ENCODE assay signal across 22 cellular contexts in the genomic region with DNA sequence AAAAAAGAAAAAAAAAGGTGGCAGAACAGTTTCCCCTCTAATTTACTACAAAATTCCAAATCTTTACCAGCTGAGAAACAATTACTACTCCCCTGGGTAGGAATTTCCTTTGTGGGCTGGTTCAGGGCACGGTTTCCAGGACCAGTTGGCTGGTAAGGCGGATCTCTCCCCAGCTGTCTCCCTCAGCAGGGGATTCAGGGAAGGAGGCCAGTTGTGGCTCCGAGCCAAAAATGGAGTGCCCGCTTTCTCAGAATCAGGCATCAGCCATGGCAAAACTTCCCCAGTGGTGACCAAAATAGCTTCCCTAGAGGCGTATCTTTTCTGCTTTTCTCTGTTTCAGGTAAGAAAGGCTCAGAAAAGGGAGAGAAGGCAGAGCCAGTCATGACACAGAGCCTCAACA.
A peak's percentile ranks its signal among the peaks of the same experiment; 100 is the strongest.
DNase-seq lines count a peak whose midpoint lies in the region; ATAC-seq and TF ChIP-seq lines count a peak whose summit lies in the region.
"Had no signal": no experiment of that assay in that cellular context is flagged by ENCODE, and none has a peak within 500 bp of the region (broad histone marks: within the 10 kb centered on the region; RNA-seq: fewer than 3 reads in every experiment).

No MANE protein-coding gene starts in this region.

- H3K27me3 ChIP-seq in heart right ventricle (peaks cover 0 to 12% (median 0%) of the 10 kb centered on the region in 7 donors), thyroid gland (no peaks in the 10 kb centered on the region)
- H3K27me3 ChIP-seq: tibial nerve had no signal

- intact Hi-C loops in heart right ventricle (cut with DNase I) (no loop called here), Right ventricle myocardium superior (cut with DNase I) (no loop called here), head of caudate nucleus (cut with DNase I) (no loop called here), thyroid gland (cut with DNase I) (no loop called here)

- no peak overlapping the region for H3K27ac ChIP-seq in heart right ventricle
- H3K27ac ChIP-seq in thyroid gland = no peak overlapping the region
- H3K27ac ChIP-seq: prostate gland, tibial nerve had no signal

- peaks cover 0 to 4% (median 0%) of the 10 kb centered on the region in 11 donors for H3K9me3 ChIP-seq in heart right ventricle
- H3K9me3 ChIP-seq in thyroid gland = no peaks in the 10 kb centered on the region
- H3K9me3 ChIP-seq: prostate gland, tibial nerve had no signal

- H3K4me1 ChIP-seq in heart right ventricle (no peaks in the 10 kb centered on the region), thyroid gland (peaks cover 0 to 6% of the 10 kb centered on the region in 2 donors)
- H3K4me1 ChIP-seq: prostate gland, tibial nerve had no signal

- H3K4me3 ChIP-seq in heart right ventricle = no peak overlapping the region
- no peak overlapping the region for H3K4me3 ChIP-seq in thyroid gland (replicated peaks in 1 of 3)
- H3K4me3 ChIP-seq: prostate gland, tibial nerve had no signal

- ATAC-seq in heart right ventricle = no peak
- no peak for ATAC-seq in Right ventricle myocardium superior (ENCODE audit: poor library complexity)
- ATAC-seq: CD8-positive, alpha-beta T cell; effector memory CD8-positive, alpha-beta T cell; natural killer cell treated with Interleukin-12 subunit alpha and Interleukin-12 subunit beta and Interleukin-15 and Interleukin-18, amount 100 ng/mL, for 72 hours; PC-3 had no signal

- TF ChIP-seq CTCF in heart right ventricle (IDR thresholded peaks at IDR 0.05) (no peak), thyroid gland (IDR thresholded peaks at IDR 0.05) (no peak)

- 41 to 61% methylated on average over 5 of the region's 5 CpGs for WGBS in heart right ventricle, 2 donors
- 36 to 41% methylated on average over 5 of the region's 5 CpGs for WGBS in thyroid gland, 2 donors

- DNase-seq in heart right ventricle (peak; percentile 11 to 15), Right ventricle myocardium superior (no peak), NCI-H1105 treated with DMSO at 0.1 percent for 48 hours (lab: John Stamatoyannopoulos, UW) (peak; percentile 39), head of caudate nucleus (peak in 35 of 42 donors; percentile 6 to 63 (median 27)), thyroid gland (peak; percentile 72 to 79), NCI-H2029 treated with DMSO at 0.1 percent for 48 hours (lab: John Stamatoyannopoulos, UW) (no peak), D341Med (ENCODE audit: low spot score) (no peak)
- no peak for DNase-seq in activated T-cell treated with anti-CD3 and anti-CD28 coated beads, Interleukin-2, amount 50 U/mL, for 48 hours
- DNase-seq: activated CD4-positive, alpha-beta T cell treated with anti-CD3 and anti-CD28 coated beads, Interleukin-2, amount 50 U/mL, for 1 hour; activated naive CD8-positive, alpha-beta T cell treated with anti-CD3 and anti-CD28 coated beads for 36 hours; CD8-positive, alpha-beta T cell; DMS79 treated with DMSO at 0.1 percent for 48 hours; effector memory CD8-positive, alpha-beta T cell; NCI-H1436 treated with DMSO at 0.1 percent for 48 hours; NCI-H774; PC-3; SHP77 treated with DMSO at 0.1 percent for 48 hours; small intestine; stimulated activated CD4-positive, alpha-beta T cell treated with anti-CD3 and anti-CD28 coated beads, Interleukin-4, amount 100 ng/mL, for 1 hour had no signal

- H3K36me3 ChIP-seq in heart right ventricle (no peaks in the 10 kb centered on the region), thyroid gland (no peaks in the 10 kb centered on the region)
- H3K36me3 ChIP-seq: prostate gland, tibial nerve had no signal

- no peak for TF ChIP-seq POLR2A in thyroid gland (IDR thresholded peaks at IDR 0.05)

Comparison
In these comparisons a context has a peak if more than half of its experiments do, and no peak if none do; other contexts are left out.
1. DNase-seq: peak in heart right ventricle (2 of 2), NCI-H1105 treated with DMSO at 0.1 percent for 48 hours (single experiment), head of caudate nucleus (35 of 42) and thyroid gland (2 of 2); none in Right ventricle myocardium superior (single experiment), NCI-H2029 treated with DMSO at 0.1 percent for 48 hours (single experiment), activated T-cell treated with anti-CD3 and anti-CD28 coated beads, Interleukin-2, amount 50 U/mL, for 48 hours (0 of 2) and D341Med (single experiment).